ENCODE assay signal across 26 cellular contexts in the genomic region with DNA sequence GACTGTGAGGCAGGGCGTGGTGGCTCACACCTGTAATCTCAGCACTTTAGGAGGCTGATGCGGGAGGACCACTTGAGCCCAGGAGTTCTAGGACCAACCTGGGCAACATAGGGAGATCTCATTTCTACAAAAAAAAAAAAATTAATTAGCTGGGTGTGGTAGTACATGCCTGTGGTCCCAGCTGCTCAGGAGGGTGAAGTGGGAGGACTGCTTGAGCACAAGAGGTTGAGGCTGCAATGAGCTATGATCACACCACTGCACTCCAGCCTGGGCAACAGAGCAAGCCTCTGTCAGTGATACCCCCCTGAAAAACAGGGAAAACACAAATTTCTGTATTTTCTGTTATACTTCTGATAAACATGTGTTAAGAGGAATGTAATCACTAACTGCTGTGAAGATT. TPM values are rescaled to one million over a fixed set of nuclear protein-coding genes. Genes with fewer than 3 reads are reported as not detected.
A peak's percentile ranks its signal among the peaks of the same experiment; 100 is the strongest.
DNase-seq lines count a peak whose midpoint lies in the region; ATAC-seq and TF ChIP-seq lines count a peak whose summit lies in the region.
"Had no signal": no experiment of that assay in that cellular context is flagged by ENCODE, and none has a peak within 500 bp of the region (broad histone marks: within the 10 kb centered on the region; RNA-seq: fewer than 3 reads in every experiment).

No MANE protein-coding gene starts in this region.

- H3K27me3 ChIP-seq in RWPE2 (ENCODE audit: insufficient read depth, poor library complexity, severe bottlenecking) = no peaks in the 10 kb centered on the region
- no peaks in the 10 kb centered on the region for H3K27me3 ChIP-seq in left lung
- H3K27me3 ChIP-seq: dorsolateral prefrontal cortex, heart left ventricle, neural progenitor cell, uterus had no signal

- H3K9me3 Mint-ChIP-seq in naive thymus-derived CD8-positive, alpha-beta T cell = no peaks in the 10 kb centered on the region
- H3K9me3 Mint-ChIP-seq: activated CD8-positive, alpha-beta T cell treated with anti-CD3 and anti-CD28 coated beads for 36 hours; CD8-positive, alpha-beta T cell had no signal

- H3K4me1 Mint-ChIP-seq in naive thymus-derived CD8-positive, alpha-beta T cell = peaks cover 9 to 25% (median 18%) of the 10 kb centered on the region in 4 donors

- H3K4me1 ChIP-seq in HEK293 (ENCODE audit: control insufficient read depth, insufficient read depth, low read length) (peaks cover 16% of the 10 kb centered on the region), RWPE2 (ENCODE audit: insufficient read depth, poor library complexity, severe bottlenecking) (peaks cover 42% of the 10 kb centered on the region), left lung (peaks cover 0 to 2% of the 10 kb centered on the region in 2 donors)
- H3K4me1 ChIP-seq: heart left ventricle, left ventricle myocardium inferior, uterus had no signal

- H3K27me3 Mint-ChIP-seq in naive thymus-derived CD8-positive, alpha-beta T cell = no peaks in the 10 kb centered on the region
- H3K27me3 Mint-ChIP-seq: activated CD8-positive, alpha-beta T cell treated with anti-CD3 and anti-CD28 coated beads for 36 hours had no signal

- intact Hi-C loops in left lung (cut with DNase I) = no loop called here

- no peaks in the 10 kb centered on the region for H3K9me3 ChIP-seq in HEK293 (ENCODE audit: control insufficient read depth, insufficient read depth, low read depth, low read length)
- no peaks in the 10 kb centered on the region for H3K9me3 ChIP-seq in RWPE2 (ENCODE audit: severe bottlenecking)
- no peaks in the 10 kb centered on the region for H3K9me3 ChIP-seq in left lung
- H3K9me3 ChIP-seq: heart left ventricle, left ventricle myocardium inferior, uterus had no signal

- H3K4me3 ChIP-seq in HEK293 (ENCODE audit: low read depth, low read length) (no peak overlapping the region), RWPE2 (ENCODE audit: severe bottlenecking) (no peak overlapping the region), left lung (no peak overlapping the region)
- H3K4me3 ChIP-seq: dorsolateral prefrontal cortex, heart left ventricle, left ventricle myocardium inferior, neural progenitor cell, uterus had no signal

- no peak for TF ChIP-seq CTCF in HEK293 (tag by site-specific recombination; IDR thresholded peaks at IDR 0.05)
- TF ChIP-seq CTCF in RWPE2 (IDR thresholded peaks at IDR 0.05; ENCODE audit: poor library complexity, severe bottlenecking) = no peak
- no peak for TF ChIP-seq CTCF in left lung (IDR thresholded peaks at IDR 0.05)

- H3K36me3 Mint-ChIP-seq in naive thymus-derived CD8-positive, alpha-beta T cell = no peaks in the 10 kb centered on the region
- H3K36me3 Mint-ChIP-seq: CD8-positive, alpha-beta T cell had no signal

- no peak overlapping the region for H3K27ac ChIP-seq in HEK293 (ENCODE audit: extremely low read depth, low read depth, low read length)
- H3K27ac ChIP-seq in RWPE2 (ENCODE audit: poor library complexity, severe bottlenecking) = peak overlapping the region; percentile 59
- no peak overlapping the region for H3K27ac ChIP-seq in left lung
- H3K27ac ChIP-seq: dorsolateral prefrontal cortex, heart left ventricle, HL-60, left ventricle myocardium inferior, neural progenitor cell, uterus had no signal

- no peaks in the 10 kb centered on the region for H3K36me3 ChIP-seq in HEK293 (ENCODE audit: control insufficient read depth in 2 of 2, insufficient read depth in 1 of 2, low read length in 2 of 2)
- H3K36me3 ChIP-seq in RWPE2 (ENCODE audit: low read depth) = no peaks in the 10 kb centered on the region; the same call in 1 of the 2 replicates
- H3K36me3 ChIP-seq in left lung = no peaks in the 10 kb centered on the region
- H3K36me3 ChIP-seq: heart left ventricle, left ventricle myocardium inferior, neural progenitor cell, uterus had no signal

- peak; percentile 57 for DNase-seq in Daoy (ENCODE audit: low read depth)
- DNase-seq in RWPE2 (ENCODE audit: low spot score) = no peak
- DNase-seq in left lung = no peak
- DNase-seq in naive thymus-derived CD8-positive, alpha-beta T cell = no peak
- DNase-seq: activated CD8-positive, alpha-beta T cell treated with anti-CD3 and anti-CD28 coated beads for 36 hours; activated gamma-delta T cell; activated T-cell treated with anti-CD3 and anti-CD28 coated beads for 4 hours; CD8-positive, alpha-beta T cell; DMS53; dorsolateral prefrontal cortex; heart left ventricle; left ventricle myocardium inferior; midbrain; NCI-H1417 treated with DMSO at 0.1 percent for 48 hours; NCI-H524 treated with DMSO at 0.1 percent for 48 hours; stimulated activated CD4-positive, alpha-beta T cell treated with anti-CD3 and anti-CD28 coated beads, Interleukin-1b, Interleukin-23, amount 100 ng/mL, for 48 hours; substantia nigra; SW 1271; uterus had no signal

- peak overlapping the region in 1 of 10 donors; percentile 66 for H3K27ac Mint-ChIP-seq in naive thymus-derived CD8-positive, alpha-beta T cell
- H3K27ac Mint-ChIP-seq: activated CD8-positive, alpha-beta T cell treated with anti-CD3 and anti-CD28 coated beads for 36 hours; CD8-positive, alpha-beta T cell; neural progenitor cell had no signal

- ATAC-seq in RWPE2 (ENCODE audit: low read depth) = no peak
- peak; percentile 34 for ATAC-seq in left lung
- ATAC-seq in GM21423 (IDR thresholded peaks at IDR 0.05; ENCODE audit: unreplicated experiment) = no peak
- ATAC-seq in GM18870 (IDR thresholded peaks at IDR 0.05; ENCODE audit: unreplicated experiment) = no peak
- ATAC-seq in GM18502 (IDR thresholded peaks at IDR 0.05; ENCODE audit: poor library complexity, unreplicated experiment) = no peak
- ATAC-seq in naive thymus-derived CD8-positive, alpha-beta T cell = no peak
- ATAC-seq: activated CD4-positive, CD25-positive, alpha-beta regulatory T cell treated with anti-CD3 and anti-CD28 coated beads, Interleukin-2, amount 50 U/mL, for 24 hours; activated CD8-positive, alpha-beta T cell treated with anti-CD3 and anti-CD28 coated beads for 36 hours; CD8-positive, alpha-beta T cell had no signal

- no peak overlapping the region for H3K4me3 Mint-ChIP-seq in naive thymus-derived CD8-positive, alpha-beta T cell
- H3K4me3 Mint-ChIP-seq: activated CD8-positive, alpha-beta T cell treated with anti-CD3 and anti-CD28 coated beads for 36 hours; CD8-positive, alpha-beta T cell; neural progenitor cell had no signal

- POLR2A ChIA-PET in HEK293 (lab: Yijun Ruan, JAX) = interaction anchor here (0.7 kb wide), 1 partner anchor 126 kb away, joined by 3 read pairs; a partner anchor contains a TSS
- POLR2A ChIA-PET in naive thymus-derived CD8-positive, alpha-beta T cell (lab: Charles Lee) = no interaction called here

- CTCF ChIA-PET in HEK293 (lab: Yijun Ruan, JAX) = interaction anchor here (0.6 kb wide), 1 partner anchor 15 kb away, joined by 3 read pairs; no protein-coding TSS in a partner anchor

TF ChIP-seq in HEK293, 187 proteins besides CTCF, POLR2A, EP300 and RAD21:
- TF ChIP-seq, protein P1, sequence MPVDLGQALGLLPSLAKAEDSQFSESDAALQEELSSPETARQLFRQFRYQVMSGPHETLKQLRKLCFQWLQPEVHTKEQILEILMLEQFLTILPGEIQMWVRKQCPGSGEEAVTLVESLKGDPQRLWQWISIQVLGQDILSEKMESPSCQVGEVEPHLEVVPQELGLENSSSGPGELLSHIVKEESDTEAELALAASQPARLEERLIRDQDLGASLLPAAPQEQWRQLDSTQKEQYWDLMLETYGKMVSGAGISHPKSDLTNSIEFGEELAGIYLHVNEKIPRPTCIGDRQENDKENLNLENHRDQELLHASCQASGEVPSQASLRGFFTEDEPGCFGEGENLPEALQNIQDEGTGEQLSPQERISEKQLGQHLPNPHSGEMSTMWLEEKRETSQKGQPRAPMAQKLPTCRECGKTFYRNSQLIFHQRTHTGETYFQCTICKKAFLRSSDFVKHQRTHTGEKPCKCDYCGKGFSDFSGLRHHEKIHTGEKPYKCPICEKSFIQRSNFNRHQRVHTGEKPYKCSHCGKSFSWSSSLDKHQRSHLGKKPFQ (tag by site-specific recombination; IDR thresholded peaks at IDR 0.05) = peak; percentile 47; the same call in 1 of the 2 replicates
- TF ChIP-seq ZNF239 (tag by site-specific recombination; IDR thresholded peaks at IDR 0.05) = no peak

RNA-seq across cellular contexts. Expression of a gene that starts 57.8 kb away (rescaled TPM):
- total RNA-seq in Daoy (2014; rRNA removed; shearing (Covaris generic)) = 2.8 and 5.9 TPM in 2 replicates
- 10 to 100 TPM; 18.1 to 19.8 TPM for total RNA-seq in left lung
- 10 to 100 TPM in 1 of 2 experiments, 1 to 10 TPM in 1; 7.8 to 10.4 TPM for total RNA-seq in naive thymus-derived CD8-positive, alpha-beta T cell
- polyA plus RNA-seq in naive thymus-derived CD8-positive, alpha-beta T cell = 1 to 10 TPM in 1 of 3 donors, under 1 TPM in 2; 0.85 to 1.5 (median 0.98) TPM
